In genomic region chr16:67429799-67430503, GRCh38 we compare ENCODE assay signal across 8 cellular contexts. TPM values are rescaled to one million over a fixed set of nuclear protein-coding genes. Genes with fewer than 3 reads are reported as not detected.
DNase-seq lines count a peak whose midpoint lies in the region; ATAC-seq and TF ChIP-seq lines count a peak whose summit lies in the region.

No MANE protein-coding gene starts in this region.

- H3K36me3 ChIP-seq in hepatocyte (replicated peaks; ENCODE audit: insufficient read depth, low read depth) (no peaks in the 10 kb centered on the region), gastrocnemius medialis (no peaks in the 10 kb centered on the region)

- WGBS in hepatocyte (ENCODE audit: low lambda C conversion rate, missing lambda C conversion rate), result 39% methylated on average over 13 of the region's 13 CpGs

- H2AFZ ChIP-seq in hepatocyte, result peak overlapping the region; percentile 76

- H3K27ac Mint-ChIP-seq in T-helper 17 cell, result no peak overlapping the region

- DNase-seq in GM12864 (ENCODE audit: low read depth) (no peak), T-helper 17 cell (no peak), hepatocyte (ENCODE audit: low spot score) (no peak), gastrocnemius medialis (no peak), GM10266 (ENCODE audit: extremely low spot score) (no peak), germinal center (ENCODE audit: low spot score) (no peak), DMS53 treated with DMSO at 0.1 percent for 48 hours (lab: John Stamatoyannopoulos, UW; ENCODE audit: unreplicated experiment) (no peak), NCI-H1930 (lab: John Stamatoyannopoulos, UW) (no peak)

- TF ChIP-seq CTCF in GM12864 (IDR thresholded peaks at IDR 0.05; ENCODE audit: low read depth, low read length, missing control alignments), result no peak
- no peak for TF ChIP-seq CTCF in hepatocyte (IDR thresholded peaks at IDR 0.05; ENCODE audit: poor library complexity)
- no peak for TF ChIP-seq CTCF in gastrocnemius medialis (IDR thresholded peaks at IDR 0.05 in 4 of 5, conservative IDR thresholded peaks at IDR 0.05 in 1 of 5)
- TF ChIP-seq CTCF in GM10266 (IDR thresholded peaks at IDR 0.05; ENCODE audit: control insufficient read depth, insufficient read depth, low read depth, missing control alignments), result no peak

- TF ChIP-seq POLR2A in gastrocnemius medialis (IDR thresholded peaks at IDR 0.05), result no peak

- no peaks in the 10 kb centered on the region for H3K9me2 ChIP-seq in hepatocyte (replicated peaks; ENCODE audit: insufficient read depth)

- H3K27me3 Mint-ChIP-seq in T-helper 17 cell, result peaks cover 39% of the 10 kb centered on the region

- in situ Hi-C loops in gastrocnemius medialis (cut with MboI; ENCODE audit: low sequenced_read_pairs in 4 of 4), result no loop called here

- peaks cover 14% of the 10 kb centered on the region for H3K4me1 Mint-ChIP-seq in T-helper 17 cell

- H3K36me3 Mint-ChIP-seq in T-helper 17 cell (ENCODE audit: low read depth), result peaks cover 6% of the 10 kb centered on the region

- H3K4me1 ChIP-seq in hepatocyte (ENCODE audit: insufficient read depth), result peaks cover 17% of the 10 kb centered on the region
- H3K4me1 ChIP-seq in gastrocnemius medialis, result peaks cover 11 to 16% of the 10 kb centered on the region in 2 donors

- no peak for ATAC-seq in T-helper 17 cell
- no peak for ATAC-seq in gastrocnemius medialis

- peak overlapping the region; percentile 98 for H3K4me2 ChIP-seq in hepatocyte

- intact Hi-C loops in gastrocnemius medialis (cut with DNase I; ENCODE audit: low total_unique reads), result loop anchor here (2.0 to 5.0 kb wide), 2 partner anchors 15 to 92 kb away; no protein-coding TSS in a partner anchor

- H3K9me3 ChIP-seq in T-helper 17 cell (ENCODE audit: control insufficient read depth, low read length, poor library complexity, severe bottlenecking) (no peaks in the 10 kb centered on the region), hepatocyte (ENCODE audit: low read depth) (no peaks in the 10 kb centered on the region), gastrocnemius medialis (no peaks in the 10 kb centered on the region)

- H3K79me2 ChIP-seq in hepatocyte, result no peaks in the 10 kb centered on the region

- no peak overlapping the region for H3K27ac ChIP-seq in hepatocyte
- no peak overlapping the region for H3K27ac ChIP-seq in gastrocnemius medialis

- peak overlapping the region; percentile 38; the same call in 1 of the 2 replicates for H3K4me3 ChIP-seq in GM12864 (ENCODE audit: low read depth, low read length)
- H3K4me3 ChIP-seq in hepatocyte, result no peak overlapping the region
- peak overlapping the region; percentile 34 to 52 (median 48) for H3K4me3 ChIP-seq in gastrocnemius medialis

- peak overlapping the region; percentile 88 for H3K4me3 Mint-ChIP-seq in T-helper 17 cell

- H3K27me3 ChIP-seq in hepatocyte (peaks cover 27% of the 10 kb centered on the region), gastrocnemius medialis (peaks cover 0 to 6% (median 0%) of the 10 kb centered on the region in 3 donors)

- H4K20me1 ChIP-seq in hepatocyte (ENCODE audit: insufficient read depth, poor library complexity, severe bottlenecking), result no peaks in the 10 kb centered on the region

RNA-seq across cellular contexts. Expression of gene HSD11B2, which starts 1.0 kb away (rescaled TPM):
- total RNA-seq in T-helper 17 cell, result not detected
- 0.93 and 1.6 TPM in 2 replicates for total RNA-seq in hepatocyte
- polyA plus RNA-seq in hepatocyte, result 2.3 and 4.2 TPM in 2 replicates
- 1 to 10 TPM in 2 of 4 donors, not detected in 2; 2.3 to 4.1 TPM for total RNA-seq in gastrocnemius medialis

RNA-seq across cellular contexts. Expression of gene ZDHHC1, which starts 13.7 kb away (rescaled TPM):
- under 1 TPM in 1 of 2 donors, not detected in 1; 0.35 TPM for total RNA-seq in T-helper 17 cell
- total RNA-seq in hepatocyte, result 1.9 and 5.9 TPM in 2 replicates
- 10.0 and 10.6 TPM in 2 replicates for polyA plus RNA-seq in hepatocyte
- 10 to 100 TPM in 1 of 4 donors, 1 to 10 TPM in 3; 4.4 to 11.0 (median 8.9) TPM for total RNA-seq in gastrocnemius medialis

RNA-seq across cellular contexts. Expression of gene TPPP3, which starts 36.7 kb away (rescaled TPM):
- under 1 TPM; 0.29 to 0.70 TPM for total RNA-seq in T-helper 17 cell
- 0.88 and 3.2 TPM in 2 replicates for total RNA-seq in hepatocyte
- polyA plus RNA-seq in hepatocyte, result 13.4 and 20.1 TPM in 2 replicates
- total RNA-seq in gastrocnemius medialis, result 10 to 100 TPM in 2 of 4 donors, 1 to 10 TPM in 2; 2.2 to 31.9 (median 7.1) TPM

RNA-seq across cellular contexts. Expression of gene ATP6V0D1, which starts 51.0 kb away (rescaled TPM):
- total RNA-seq in T-helper 17 cell (10 to 100 TPM; 76.4 to 87.5 TPM), hepatocyte (115 and 157 TPM in 2 replicates), gastrocnemius medialis (100 to 1,000 TPM; 117 to 211 (median 157) TPM)
- polyA plus RNA-seq in hepatocyte, result 223 and 232 TPM in 2 replicates

RNA-seq across cellular contexts. Expression of gene AGRP, which starts 53.4 kb away (rescaled TPM):
- total RNA-seq in T-helper 17 cell, result not detected
- 1.9 TPM in 1 of 2 replicates, not detected in the other for total RNA-seq in hepatocyte
- 0.93 and 2.3 TPM in 2 replicates for polyA plus RNA-seq in hepatocyte
- total RNA-seq in gastrocnemius medialis, result not detected
